In the genomic region with DNA sequence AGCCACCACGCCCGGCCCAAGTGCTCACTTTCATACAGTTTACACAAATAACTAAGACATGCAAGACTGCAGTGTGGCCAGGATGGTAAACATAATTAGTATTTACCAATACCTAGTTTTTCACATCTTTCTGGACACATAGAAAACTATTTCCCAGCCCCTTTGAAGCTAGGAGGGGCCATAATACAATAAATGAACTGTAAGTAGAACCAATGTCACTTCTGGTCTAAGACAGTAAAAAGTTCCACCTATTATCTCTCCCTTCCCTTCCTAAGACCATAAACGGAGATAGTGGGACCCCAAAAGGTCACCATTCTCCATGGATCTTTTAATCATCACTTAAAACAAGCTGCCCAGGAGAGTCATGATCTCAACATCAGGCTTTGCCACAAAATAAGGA, we compare ENCODE assay signal across 9 cellular contexts.
"Had no signal": no experiment of that assay in that cellular context is flagged by ENCODE, and none has a peak within 500 bp of the region (broad histone marks: within the 10 kb centered on the region; RNA-seq: fewer than 3 reads in every experiment).

No MANE protein-coding gene starts in this region.

- H3K9me3 Mint-ChIP-seq: GM23338, H9, HFFc6 had no signal

- H3K9me3 ChIP-seq: HAP-1 had no signal

- DNase-seq: GM23248, GOT3, H7, H9, HCEC 1CT, HFFc6 had no signal

- H3K27ac Mint-ChIP-seq: GM23338, H9, HFFc6 had no signal

- H3K4me3 ChIP-seq: GM23248, GM23338, HAP-1 had no signal

- H3K27ac ChIP-seq: GM23248 had no signal

- ATAC-seq: GM23338, HCT116 had no signal

- H3K4me3 Mint-ChIP-seq: GM23338, H9, HFFc6 had no signal
